9 cellular contexts compared by ENCODE assay signal in the genomic region with DNA sequence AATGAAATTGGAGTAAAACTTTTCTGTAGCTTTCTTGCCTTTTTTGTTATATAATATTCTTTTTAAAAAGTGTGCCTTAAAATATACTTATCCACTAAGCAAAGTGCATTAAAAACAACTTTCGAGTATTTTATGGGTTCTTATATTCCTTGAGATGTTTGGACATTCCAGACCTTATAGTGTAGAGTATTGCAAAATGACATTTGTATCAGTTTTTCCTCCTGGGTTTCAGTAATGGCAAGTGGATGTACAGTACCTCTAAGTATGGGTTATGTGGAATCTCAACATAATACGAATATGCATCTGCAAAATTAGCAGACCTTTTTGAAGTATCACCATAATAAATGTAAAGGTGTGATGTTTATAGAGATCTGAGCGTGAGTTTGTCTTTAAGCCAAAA. TPM values are rescaled to one million over a fixed set of nuclear protein-coding genes. Genes with fewer than 3 reads are reported as not detected.
DNase-seq lines count a peak whose midpoint lies in the region; ATAC-seq, FAIRE-seq and TF ChIP-seq lines count a peak whose summit lies in the region.
"Had no signal": no experiment of that assay in that cellular context is flagged by ENCODE, and none has a peak within 500 bp of the region (broad histone marks: within the 10 kb centered on the region; RNA-seq: fewer than 3 reads in every experiment).

No MANE protein-coding gene starts in this region.

- no peaks in the 10 kb centered on the region for H3K27me3 Mint-ChIP-seq in progenitor cell of endocrine pancreas

- peak overlapping the region; percentile 89 for H3K4me3 Mint-ChIP-seq in progenitor cell of endocrine pancreas (ENCODE audit: low read depth)

- H3K9me3 Mint-ChIP-seq in progenitor cell of endocrine pancreas (ENCODE audit: low read depth) = no peaks in the 10 kb centered on the region

- peak overlapping the region; percentile 87; the same call in 1 of the 2 replicates for H3K27ac ChIP-seq in Panc1 (ENCODE audit: low read length)
- H3K27ac ChIP-seq in epithelial cell of prostate = peak overlapping the region; percentile 99

- DNase-seq in Panc1 (ENCODE audit: low read depth, low spot score) (no peak), epithelial cell of prostate (ENCODE audit: low read depth, low spot score) (no peak), progenitor cell of endocrine pancreas (ENCODE audit: low spot score, unreplicated experiment) (no peak), inferior parietal cortex (ENCODE audit: extremely low spot score) (no peak), D721Med (ENCODE audit: insufficient read length, low spot score) (no peak), SW480 (ENCODE audit: low spot score) (no peak)
- no peak for DNase-seq in activated effector memory CD4-positive, alpha-beta T cell treated with Interleukin-2 at 50 U/mL for 16 hours

- intact Hi-C loops in Panc1 (cut with micrococcal nuclease; ENCODE audit: unreplicated experiment) = loop anchor here (5.0 kb wide), 1 partner anchor 100 kb away; no protein-coding TSS in a partner anchor

- TSS peak; percentile 56 for BruUV-seq in Panc1 (replicated peaks; lab: Mats Ljungman, UMichigan)

- H3K9me3 ChIP-seq in ES-I3 (ENCODE audit: control insufficient read depth, insufficient read depth, low read length) (no peaks in the 10 kb centered on the region), Panc1 (ENCODE audit: control insufficient read depth, insufficient read depth, low read depth, low read length) (no peaks in the 10 kb centered on the region)

- ATAC-seq in Panc1 = no peak

- H3K4me1 ChIP-seq in ES-I3 (ENCODE audit: insufficient read depth, low read length) = peaks cover under 1% of the 10 kb centered on the region; the same call in 1 of the 2 replicates
- H3K4me1 ChIP-seq in Panc1 (ENCODE audit: control insufficient read depth, insufficient read depth, low read length) = peaks cover 22% of the 10 kb centered on the region

- H3K4me3 ChIP-seq in Panc1 (ENCODE audit: low read depth in 2 of 2, low read length in 2 of 2) = peak overlapping the region; percentile 73 to 97; a peak in 3 of 4 replicates
- H3K4me3 ChIP-seq: lung had no signal

- in situ Hi-C loops in Panc1 (cut with HindIII; ENCODE audit: low pct_unique_long_range_greater_than_20kb, low sequenced_read_pairs) = no loop called here

- peaks cover 1% of the 10 kb centered on the region for H3K36me3 Mint-ChIP-seq in progenitor cell of endocrine pancreas (ENCODE audit: insufficient read depth)

- H3K27me3 ChIP-seq in Panc1 (ENCODE audit: control insufficient read depth, insufficient read depth, low read length) = no peaks in the 10 kb centered on the region

- H3K27ac Mint-ChIP-seq in progenitor cell of endocrine pancreas = peak overlapping the region; percentile 78

- peaks cover 38% of the 10 kb centered on the region for H3K4me1 Mint-ChIP-seq in progenitor cell of endocrine pancreas (ENCODE audit: low read depth)

- no peaks in the 10 kb centered on the region for H3K36me3 ChIP-seq in ES-I3 (ENCODE audit: insufficient read depth, low read length)
- H3K36me3 ChIP-seq in Panc1 (ENCODE audit: control insufficient read depth, insufficient read depth, low read length) = peaks cover 3% of the 10 kb centered on the region

- peak overlapping the region; percentile 26 for H3K9ac ChIP-seq in ES-I3 (ENCODE audit: low read depth, low read length)

- CTCF ChIA-PET in Panc1 (lab: Charles Lee) = interaction anchor here (0.6 kb wide), 1 partner anchor 59 kb away, joined by 3 read pairs; no protein-coding TSS in a partner anchor

- FAIRE-seq in D721Med (lab: Jason Lieb, UNC) = no peak

- POLR2A ChIA-PET in Panc1 (lab: Charles Lee) = no interaction called here

- TF ChIP-seq CTCF in Panc1 (IDR thresholded peaks at IDR 0.05) (no peak), progenitor cell of endocrine pancreas (IDR thresholded peaks at IDR 0.05; ENCODE audit: unreplicated experiment) (no peak), D721Med (IDR thresholded peaks at IDR 0.05; ENCODE audit: insufficient read depth, missing control alignments) (no peak)

RNA-seq across cellular contexts. Expression of a gene that starts 2.7 kb away (rescaled TPM):
- total RNA-seq in Panc1 (2021; ENCODE audit: unreplicated experiment) (52.0 TPM), progenitor cell of endocrine pancreas (74.3 and 75.5 TPM in 2 replicates)
- 26.2 TPM for polyA plus RNA-seq in Panc1 (2012; ENCODE audit: insufficient read length)
